Comparison of ENCODE assay signal across 29 cellular contexts in the genomic region with DNA sequence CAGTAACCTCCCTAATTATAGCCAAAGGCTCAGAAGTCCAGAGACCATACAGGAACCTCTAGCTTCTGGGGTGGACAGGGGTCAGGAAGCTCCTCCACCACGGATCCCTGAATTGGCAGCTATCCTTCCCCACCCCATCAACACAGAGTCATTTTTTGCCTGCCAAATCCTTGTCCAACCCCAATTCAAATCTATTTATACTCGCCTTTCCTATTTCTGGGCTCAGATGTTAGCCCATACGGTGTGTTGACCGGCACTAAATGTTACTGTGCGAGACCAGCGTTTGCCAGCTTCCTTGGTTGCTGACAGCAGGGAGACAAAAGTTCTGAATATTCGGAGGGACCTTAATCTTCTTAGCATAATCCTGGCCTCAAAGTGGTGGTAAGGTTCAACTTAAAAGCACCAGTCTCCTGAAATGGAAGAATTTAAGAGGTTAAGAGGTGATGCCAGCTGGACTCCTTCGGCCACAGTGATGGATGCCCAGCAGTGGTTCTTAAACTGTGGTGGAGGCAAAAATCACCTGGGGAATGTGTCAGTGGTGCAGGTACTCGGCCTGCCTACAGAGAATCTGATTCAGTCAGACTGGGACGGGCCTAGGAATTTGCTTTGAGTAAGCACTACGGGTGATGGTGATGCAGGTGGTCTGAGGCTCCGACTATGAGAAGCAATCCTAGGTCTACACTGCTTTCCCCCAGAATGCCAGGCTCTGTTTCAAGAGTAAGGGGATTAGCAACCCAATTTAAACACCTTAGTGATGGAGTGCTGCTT.
DNase-seq lines count a peak whose midpoint lies in the region; ATAC-seq, FAIRE-seq and TF ChIP-seq lines count a peak whose summit lies in the region.
"Had no signal": no experiment of that assay in that cellular context is flagged by ENCODE, and none has a peak within 500 bp of the region (broad histone marks: within the 10 kb centered on the region; RNA-seq: fewer than 3 reads in every experiment).

No MANE protein-coding gene starts in this region.

- no peak overlapping the region for H4K91ac ChIP-seq in H1 (replicated peaks; ENCODE audit: insufficient read length, low read length)

- H3K4me3 Mint-ChIP-seq in stimulated activated memory B cell treated with anti-CD40 and anti-IgM and Interleukin-4, amounts not matched to agents 10 μg/mL and 1 μg/mL and 100 μg/mL, for 72 hours = no peak overlapping the region
- H3K4me3 Mint-ChIP-seq: activated naive CD4-positive, alpha-beta T cell treated with anti-CD3 and anti-CD28 coated beads, Interleukin-2, amount 50 U/mL, for 24 hours; central memory CD8-positive, alpha-beta T cell; naive thymus-derived CD4-positive, alpha-beta T cell had no signal

- no peak overlapping the region for H2BK120ac ChIP-seq in H1 (replicated peaks; ENCODE audit: low read depth, low read length)

- H3K27me3 Mint-ChIP-seq in stimulated activated memory B cell treated with anti-CD40 and anti-IgM and Interleukin-4, amounts not matched to agents 10 μg/mL and 1 μg/mL and 100 μg/mL, for 72 hours = no peaks in the 10 kb centered on the region
- H3K27me3 Mint-ChIP-seq: central memory CD8-positive, alpha-beta T cell; naive thymus-derived CD4-positive, alpha-beta T cell had no signal

- H4K5ac ChIP-seq in H1 (ENCODE audit: insufficient read length, low read depth, low read length) = no peak overlapping the region

- H3K9me3 ChIP-seq in H1 (ENCODE audit: insufficient read depth in 2 of 2, low read depth in 1 of 2, low read length in 1 of 2) = no peaks in the 10 kb centered on the region
- H3K9me3 ChIP-seq: spleen had no signal

- no peak for ATAC-seq in stimulated activated memory B cell treated with anti-CD40 and anti-IgM and Interleukin-4, amounts not matched to agents 10 μg/mL and 1 μg/mL and 100 μg/mL, for 72 hours
- ATAC-seq: naive thymus-derived CD4-positive, alpha-beta T cell had no signal

- no peak overlapping the region for H3K56ac ChIP-seq in H1 (replicated peaks; ENCODE audit: insufficient read length, low read depth, low read length)

- H3K23ac ChIP-seq in H1 (ENCODE audit: insufficient read length) = no peak overlapping the region

- H3K27me3 ChIP-seq in H1 (replicated peaks in 1 of 4; ENCODE audit: control insufficient read depth in 3 of 4, extremely low read depth in 1 of 4, insufficient read depth in 3 of 4, low read length in 3 of 4) = no peaks in the 10 kb centered on the region
- H3K27me3 ChIP-seq: spleen had no signal

- H2BK12ac ChIP-seq in H1 (ENCODE audit: low read depth, low read length) = no peak overlapping the region

- H2AK5ac ChIP-seq in H1 (ENCODE audit: low read depth, low read length) = no peak overlapping the region

- no peaks in the 10 kb centered on the region for H3K36me3 Mint-ChIP-seq in stimulated activated memory B cell treated with anti-CD40 and anti-IgM and Interleukin-4, amounts not matched to agents 10 μg/mL and 1 μg/mL and 100 μg/mL, for 72 hours
- H3K36me3 Mint-ChIP-seq: activated naive CD4-positive, alpha-beta T cell treated with anti-CD3 and anti-CD28 coated beads, Interleukin-2, amount 50 U/mL, for 24 hours; naive thymus-derived CD4-positive, alpha-beta T cell had no signal

- H4K8ac ChIP-seq in H1 (ENCODE audit: extremely low read depth, insufficient read depth, low read length) = no peak overlapping the region

- no peak overlapping the region for H2BK15ac ChIP-seq in H1 (ENCODE audit: low read length)

- no peak for TF ChIP-seq CTCF in H1 (IDR thresholded peaks at IDR 0.05; ENCODE audit: control extremely low read depth in 1 of 3, insufficient read depth in 1 of 3, low read depth in 1 of 3, low read length in 3 of 3)

- H3K4ac ChIP-seq in H1 (replicated peaks; ENCODE audit: insufficient read length, low read depth, low read length) = no peak overlapping the region

- H4K20me1 ChIP-seq in H1 (replicated peaks in 1 of 2; ENCODE audit: control insufficient read depth in 1 of 2, insufficient read depth in 2 of 2, low read length in 2 of 2) = no peaks in the 10 kb centered on the region

- no peak overlapping the region for H3K14ac ChIP-seq in H1 (ENCODE audit: insufficient read length)

- H3K27ac Mint-ChIP-seq in stimulated activated memory B cell treated with anti-CD40 and anti-IgM and Interleukin-4, amounts not matched to agents 10 μg/mL and 1 μg/mL and 100 μg/mL, for 72 hours = peak overlapping the region; percentile 68
- H3K27ac Mint-ChIP-seq: activated naive CD4-positive, alpha-beta T cell treated with anti-CD3 and anti-CD28 coated beads, Interleukin-2, amount 50 U/mL, for 24 hours; naive thymus-derived CD4-positive, alpha-beta T cell had no signal

- H2BK20ac ChIP-seq in H1 (ENCODE audit: low read length) = no peak overlapping the region

- WGBS in H1 (ENCODE audit: extremely low coverage in 1 of 2, insufficient coverage in 1 of 2, insufficient read length in 1 of 2, insufficient replicate concordance in 2 of 2, low coverage in 1 of 2, low lambda C conversion rate in 2 of 2, missing lambda C conversion rate in 1 of 2), 2 experiments = 82% methylated on average over 12 of the region's 12 CpGs; no CpG with 5 or more reads in 1 of the 2 experiments

- H3K23me2 ChIP-seq in H1 (ENCODE audit: low read depth, low read length) = no peaks in the 10 kb centered on the region

- no peaks in the 10 kb centered on the region for H3K9me3 Mint-ChIP-seq in stimulated activated memory B cell treated with anti-CD40 and anti-IgM and Interleukin-4, amounts not matched to agents 10 μg/mL and 1 μg/mL and 100 μg/mL, for 72 hours
- H3K9me3 Mint-ChIP-seq: activated naive CD4-positive, alpha-beta T cell treated with anti-CD3 and anti-CD28 coated beads, Interleukin-2, amount 50 U/mL, for 24 hours; central memory CD8-positive, alpha-beta T cell; naive thymus-derived CD4-positive, alpha-beta T cell had no signal

- H3K27ac ChIP-seq in H1 (ENCODE audit: low read depth, low read length) = no peak overlapping the region
- H3K27ac ChIP-seq: C4-2B, GM23248, KMS-11, spleen had no signal

- H3K79me1 ChIP-seq in H1 (ENCODE audit: low read depth, low read length) = no peaks in the 10 kb centered on the region

- no peak for TF ChIP-seq POLR2A in H1 (IDR thresholded peaks at IDR 0.05; ENCODE audit: control extremely low read depth in 1 of 2, low read depth in 2 of 2, low read length in 2 of 2)

- no peak overlapping the region for H3K4me3 ChIP-seq in H1 (ENCODE audit: extremely low read depth in 1 of 4, insufficient read depth in 2 of 4, low read depth in 3 of 4, low read length in 4 of 4)
- H3K4me3 ChIP-seq: GM23248, spleen had no signal

- no peak for TF ChIP-seq RAD21 in H1 (IDR thresholded peaks at IDR 0.05 in 1 of 2, conservative IDR thresholded peaks at IDR 0.05 in 1 of 2; ENCODE audit: low read depth in 2 of 2, low read length in 2 of 2)

- POLR2A ChIA-PET in H1 (lab: Charles Lee; ENCODE audit: partially characterized antibody) = no interaction called here

- peaks cover 19% of the 10 kb centered on the region for H3K4me1 Mint-ChIP-seq in stimulated activated memory B cell treated with anti-CD40 and anti-IgM and Interleukin-4, amounts not matched to agents 10 μg/mL and 1 μg/mL and 100 μg/mL, for 72 hours
- H3K4me1 Mint-ChIP-seq: activated naive CD4-positive, alpha-beta T cell treated with anti-CD3 and anti-CD28 coated beads, Interleukin-2, amount 50 U/mL, for 24 hours; central memory CD8-positive, alpha-beta T cell; naive thymus-derived CD4-positive, alpha-beta T cell had no signal

- no peak for TF ChIP-seq EP300 in H1 (IDR thresholded peaks at IDR 0.05; ENCODE audit: borderline replicate concordance in 1 of 2, low read depth in 2 of 2, low read length in 2 of 2)

- no peaks in the 10 kb centered on the region for H3K36me3 ChIP-seq in H1 (ENCODE audit: control insufficient read depth in 2 of 4, insufficient read depth in 4 of 4, low read length in 3 of 4)
- H3K36me3 ChIP-seq: spleen had no signal

- no peak overlapping the region for H3K18ac ChIP-seq in H1 (ENCODE audit: extremely low read depth, low read length)

- H3K4me1 ChIP-seq in H1 (replicated peaks in 1 of 4; ENCODE audit: control insufficient read depth in 3 of 4, insufficient read depth in 4 of 4, low read length in 3 of 4) = 0 out of 7 replicates have a peak, but pooled peaks cover 0 to 2% (median 0%) of the 10 kb centered on the region in 4 experiments
- H3K4me1 ChIP-seq: spleen had no signal

- H2BK5ac ChIP-seq in H1 (ENCODE audit: low read depth, low read length) = no peak overlapping the region

- no peak overlapping the region for H2AFZ ChIP-seq in H1 (ENCODE audit: low read length)
- H2AFZ ChIP-seq: GM23248 had no signal

- no peak overlapping the region for H3K4me2 ChIP-seq in H1 (ENCODE audit: insufficient read depth in 1 of 2, low read depth in 2 of 2, low read length in 2 of 2)
- H3K4me2 ChIP-seq: KMS-11 had no signal

- FAIRE-seq in GM19239 (lab: Jason Lieb, UNC) (peak; percentile 35), H1 (lab: Jason Lieb, UNC) (no peak)

- H3K79me2 ChIP-seq in H1 (ENCODE audit: control insufficient read depth in 1 of 2, insufficient read depth in 2 of 2, low read length in 2 of 2) = no peaks in the 10 kb centered on the region

- no peak overlapping the region for H3K9ac ChIP-seq in H1 (replicated peaks in 1 of 4; ENCODE audit: extremely low read depth in 1 of 4, low read depth in 3 of 4, low read length in 3 of 4)
- H3K9ac ChIP-seq: GM23248, KMS-11 had no signal

- CTCF ChIA-PET in H1 (lab: Charles Lee; ENCODE audit: partially characterized antibody) = interaction anchor here (0.6 to 1.5 kb wide), 3 partner anchors 14 to 360 kb away, joined by 3 to 4 read pairs (median 3); no protein-coding TSS in a partner anchor

- DNase-seq in GM19239 (ENCODE audit: insufficient read length, low spot score) (no peak), NCI-H82 treated with DMSO at 0.1 percent for 48 hours (lab: John Stamatoyannopoulos, UW; ENCODE audit: unreplicated experiment) (peak; percentile 29), H1 (ENCODE audit: low read depth in 1 of 2, low spot score in 2 of 2) (peak in 1 of 2 experiments; percentile 45), NCI-H510A treated with DMSO at 0.1 percent for 48 hours (lab: John Stamatoyannopoulos, UW) (no peak), NCI-H1417 (lab: John Stamatoyannopoulos, UW) (no peak), DMS79 (lab: John Stamatoyannopoulos, UW) (no peak)
- DNase-seq: activated CD4-positive, alpha-beta T cell treated with anti-CD3 and anti-CD28 coated beads, Interleukin-2, amount 50 U/mL, for 4 hours; activated CD4-positive, CD25-positive, alpha-beta regulatory T cell; anterior cingulate cortex; Calu3; EL; GM23248; mesendoderm; naive thymus-derived CD4-positive, alpha-beta T cell; NCI-H1436 treated with DMSO at 0.1 percent for 48 hours; NCI-H2171; NCI-H526 treated with DMSO at 0.1 percent for 48 hours; occipital lobe; SHP77 treated with DMSO at 0.1 percent for 48 hours; spleen; stimulated activated CD4-positive, alpha-beta T cell treated with anti-CD3 and anti-CD28 coated beads, Interleukin-4, amount 100 ng/mL, for 1 hour; stimulated activated naive CD4-positive, alpha-beta T cell; SW 1271; T1000 had no signal
